Comparison of ENCODE assay signal across 1 cellular context in the genomic region with DNA sequence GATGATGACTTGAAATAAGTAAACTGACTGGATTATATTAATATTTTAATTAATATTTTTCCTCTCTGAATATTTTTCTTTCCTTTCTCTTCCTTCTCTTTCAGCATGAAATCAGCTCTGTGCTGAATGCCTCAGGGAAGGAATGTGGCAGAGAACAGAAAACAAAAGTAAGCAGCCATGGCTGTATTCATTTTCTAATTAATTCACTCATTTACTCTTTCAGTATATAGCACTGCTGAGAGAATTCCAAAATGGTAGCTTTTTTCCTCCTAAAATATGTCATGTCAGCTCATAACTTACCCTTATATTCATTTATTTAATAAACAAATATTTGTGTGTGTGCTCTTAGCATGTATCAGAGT.
TF ChIP-seq lines count a peak whose summit lies in the region.

No MANE protein-coding gene starts in this region.

TF ChIP-seq in H1, 55 proteins besides CTCF, POLR2A, EP300 and RAD21:
- TF ChIP-seq, protein P1, sequence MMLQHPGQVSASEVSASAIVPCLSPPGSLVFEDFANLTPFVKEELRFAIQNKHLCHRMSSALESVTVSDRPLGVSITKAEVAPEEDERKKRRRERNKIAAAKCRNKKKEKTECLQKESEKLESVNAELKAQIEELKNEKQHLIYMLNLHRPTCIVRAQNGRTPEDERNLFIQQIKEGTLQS (IDR thresholded peaks at IDR 0.05; ENCODE audit: insufficient read depth, low read depth, low read length): no peak
- no peak for TF ChIP-seq TBP (IDR thresholded peaks at IDR 0.05; ENCODE audit: low read depth, low read length)
- TF ChIP-seq TAF7 (optimal IDR thresholded peaks at IDR 0.05; ENCODE audit: borderline replicate concordance, low read depth, low read length): no peak
- TF ChIP-seq EZH2 (IDR thresholded peaks at IDR 0.05; ENCODE audit: low read depth, low read length, severe bottlenecking): no peak
- TF ChIP-seq, protein P2, sequence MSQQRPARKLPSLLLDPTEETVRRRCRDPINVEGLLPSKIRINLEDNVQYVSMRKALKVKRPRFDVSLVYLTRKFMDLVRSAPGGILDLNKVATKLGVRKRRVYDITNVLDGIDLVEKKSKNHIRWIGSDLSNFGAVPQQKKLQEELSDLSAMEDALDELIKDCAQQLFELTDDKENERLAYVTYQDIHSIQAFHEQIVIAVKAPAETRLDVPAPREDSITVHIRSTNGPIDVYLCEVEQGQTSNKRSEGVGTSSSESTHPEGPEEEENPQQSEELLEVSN (IDR thresholded peaks at IDR 0.05): no peak
- no peak for TF ChIP-seq SIN3A (conservative IDR thresholded peaks at IDR 0.05 in 1 of 2, IDR thresholded peaks at IDR 0.05 in 1 of 2; ENCODE audit: low read depth in 1 of 2, low read length in 2 of 2)
- no peak for TF ChIP-seq SIRT6 (IDR thresholded peaks at IDR 0.05; ENCODE audit: low read length)
- no peak for TF ChIP-seq GTF2F1 (IDR thresholded peaks at IDR 0.05; ENCODE audit: borderline replicate concordance, low read depth, low read length)
- TF ChIP-seq KDM1A (IDR thresholded peaks at IDR 0.05; ENCODE audit: borderline replicate concordance, low read length): no peak
- TF ChIP-seq BACH1 (IDR thresholded peaks at IDR 0.05; ENCODE audit: low read length): no peak
- no peak for TF ChIP-seq CBX8 (IDR thresholded peaks at IDR 0.05; ENCODE audit: borderline replicate concordance, low read depth, low read length)
- TF ChIP-seq NANOG (IDR thresholded peaks at IDR 0.05; ENCODE audit: insufficient read depth, low read depth, low read length, poor library complexity, severe bottlenecking): no peak
- no peak for TF ChIP-seq HDAC2 (IDR thresholded peaks at IDR 0.05; ENCODE audit: borderline replicate concordance in 1 of 2, low read depth in 2 of 2, low read length in 2 of 2)
- TF ChIP-seq PHF8 (conservative IDR thresholded peaks at IDR 0.05; ENCODE audit: low read depth, low read length): no peak
- TF ChIP-seq TEAD4 (IDR thresholded peaks at IDR 0.05; ENCODE audit: low read depth, low read length): no peak
- no peak for TF ChIP-seq SRF (IDR thresholded peaks at IDR 0.05; ENCODE audit: low read depth, low read length)
- no peak for TF ChIP-seq CTBP2 (IDR thresholded peaks at IDR 0.05; ENCODE audit: borderline replicate concordance, insufficient read depth, insufficient read length, low read length)
- no peak for TF ChIP-seq BCL11A (IDR thresholded peaks at IDR 0.05; ENCODE audit: low read depth in 2 of 2, low read length in 2 of 2)
- TF ChIP-seq ZNF274 (IDR thresholded peaks at IDR 0.05; ENCODE audit: borderline replicate concordance, extremely low read depth, low read length): no peak
- no peak for TF ChIP-seq YY1 (IDR thresholded peaks at IDR 0.05; ENCODE audit: low read depth, low read length)
